27 cellular contexts compared by ENCODE assay signal in the genomic region with DNA sequence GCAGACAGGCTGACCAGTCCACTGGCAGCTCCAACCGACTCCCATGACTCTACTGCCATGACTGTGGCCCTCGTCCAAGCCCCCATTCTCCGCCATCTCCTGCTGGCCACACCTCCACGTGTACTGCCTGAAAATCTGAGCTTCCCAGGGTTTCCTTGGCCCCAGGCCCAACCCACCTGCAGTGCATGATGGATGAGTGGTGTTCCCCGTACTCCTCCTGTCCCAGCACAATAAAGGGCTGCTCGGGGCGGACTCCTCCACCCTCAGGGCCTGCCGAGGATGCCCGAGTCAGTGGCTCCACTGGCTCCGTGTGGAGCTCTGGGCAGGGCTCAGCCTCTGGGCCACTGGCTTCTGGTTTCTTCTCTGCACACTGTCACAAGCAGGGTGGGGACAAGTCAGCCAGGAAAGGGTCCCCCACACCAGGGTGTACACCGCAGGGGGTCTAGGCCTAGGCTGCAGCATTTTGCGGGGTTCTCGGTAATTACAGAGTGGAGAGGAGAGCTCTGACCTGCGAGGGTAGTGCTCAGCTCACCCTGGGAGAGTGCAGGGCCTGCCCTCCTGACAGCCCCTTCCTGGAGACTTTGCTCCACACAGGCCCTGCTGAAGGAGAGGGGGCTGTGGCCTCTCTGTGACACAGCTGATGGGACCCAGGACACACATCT. TPM values are rescaled to one million over a fixed set of nuclear protein-coding genes. Genes with fewer than 3 reads are reported as not detected.
"Had no signal": no experiment of that assay in that cellular context is flagged by ENCODE, and none has a peak within 500 bp of the region (broad histone marks: within the 10 kb centered on the region; RNA-seq: fewer than 3 reads in every experiment).

No MANE protein-coding gene starts in this region.

- H3K4me1 Mint-ChIP-seq: activated CD4-positive, alpha-beta memory T cell treated with anti-CD3 and anti-CD28 coated beads, Interleukin-2, amount 10 ng/mL, durations not matched to agents 7 days and 5 days; memory B cell; T-helper 17 cell had no signal

- H3K9me3 ChIP-seq: heart left ventricle, right lobe of liver, tibial artery had no signal

- ATAC-seq: activated CD4-positive, CD25-positive, alpha-beta regulatory T cell treated with anti-CD3 and anti-CD28 coated beads, Interleukin-2, amount 50 U/mL, for 24 hours; heart left ventricle; left colon; T-helper 17 cell had no signal

- H3K4me1 ChIP-seq: right lobe of liver, tibial artery had no signal

- DNase-seq: activated CD4-positive, alpha-beta memory T cell treated with anti-CD3 and anti-CD28 coated beads, Interleukin-2, amount 10 ng/mL, durations not matched to agents 7 days and 5 days; activated CD4-positive, alpha-beta T cell treated with anti-CD3 and anti-CD28 coated beads, Interleukin-2, amount 10 ng/mL, durations not matched to agents 24 days and 14 days; activated naive CD8-positive, alpha-beta T cell treated with anti-CD3 and anti-CD28 coated beads for 36 hours; cortex of kidney; heart left ventricle; islet precursor cell; left colon; nephron progenitor cell; nucleus accumbens; right lobe of liver; stimulated activated CD4-positive, alpha-beta T cell treated with anti-CD3 and anti-CD28 coated beads, Interleukin-2, amount 100 ng/mL, for 24 hours; stimulated activated naive CD4-positive, alpha-beta T cell; SW 1271; T-helper 17 cell had no signal

- H3K4me3 ChIP-seq: heart left ventricle, right lobe of liver, skin epidermis, tibial artery had no signal

- H3K4me3 Mint-ChIP-seq: activated CD4-positive, alpha-beta memory T cell treated with anti-CD3 and anti-CD28 coated beads, Interleukin-2, amount 10 ng/mL, durations not matched to agents 7 days and 5 days; activated CD4-positive, alpha-beta T cell treated with anti-CD3 and anti-CD28 coated beads, Interleukin-2, amount 10 ng/mL, durations not matched to agents 24 days and 14 days; activated naive CD8-positive, alpha-beta T cell treated with anti-CD3 and anti-CD28 coated beads for 36 hours; activated T-helper 1 cell treated with anti-CD3 and anti-CD28 coated beads, Interleukin-12 subunit alpha, Interleukin-12 subunit beta, Interleukin-2, Interleukin-4 antibody, amounts not matched to agents 30 ng/mL and 10 ng/mL and 1 ng/mL, durations not matched to agents 14 hours and 24 hours and 36 hours; memory B cell; nephron progenitor cell; T-helper 17 cell had no signal

- H3K27ac Mint-ChIP-seq: activated CD4-positive, alpha-beta memory T cell treated with anti-CD3 and anti-CD28 coated beads, Interleukin-2, amount 10 ng/mL, durations not matched to agents 7 days and 5 days; activated CD4-positive, alpha-beta T cell treated with anti-CD3 and anti-CD28 coated beads, Interleukin-2, amount 10 ng/mL, durations not matched to agents 24 days and 14 days; activated naive CD8-positive, alpha-beta T cell treated with anti-CD3 and anti-CD28 coated beads for 36 hours; activated T-helper 1 cell treated with anti-CD3 and anti-CD28 coated beads, Interleukin-12 subunit alpha, Interleukin-12 subunit beta, Interleukin-2, Interleukin-4 antibody, amounts not matched to agents 30 ng/mL and 10 ng/mL and 1 ng/mL, durations not matched to agents 14 hours and 24 hours and 36 hours; memory B cell; nephron progenitor cell; T-helper 17 cell had no signal

- H3K27me3 Mint-ChIP-seq: activated CD4-positive, alpha-beta memory T cell treated with anti-CD3 and anti-CD28 coated beads, Interleukin-2, amount 10 ng/mL, durations not matched to agents 7 days and 5 days; activated CD4-positive, alpha-beta T cell treated with anti-CD3 and anti-CD28 coated beads, Interleukin-2, amount 10 ng/mL, durations not matched to agents 24 days and 14 days; activated naive CD8-positive, alpha-beta T cell treated with anti-CD3 and anti-CD28 coated beads for 36 hours; memory B cell; T-helper 17 cell had no signal

- H3K27ac ChIP-seq: epithelial cell of prostate, heart left ventricle, right lobe of liver, tibial artery had no signal

- H3K27me3 ChIP-seq: heart left ventricle, right lobe of liver, tibial artery had no signal

- H3K9me3 Mint-ChIP-seq: activated CD4-positive, alpha-beta memory T cell treated with anti-CD3 and anti-CD28 coated beads, Interleukin-2, amount 10 ng/mL, durations not matched to agents 7 days and 5 days; activated CD4-positive, alpha-beta T cell treated with anti-CD3 and anti-CD28 coated beads, Interleukin-2, amount 10 ng/mL, durations not matched to agents 24 days and 14 days; activated naive CD8-positive, alpha-beta T cell treated with anti-CD3 and anti-CD28 coated beads for 36 hours; activated T-helper 1 cell treated with anti-CD3 and anti-CD28 coated beads, Interleukin-12 subunit alpha, Interleukin-12 subunit beta, Interleukin-2, Interleukin-4 antibody, amounts not matched to agents 30 ng/mL and 10 ng/mL and 1 ng/mL, durations not matched to agents 14 hours and 24 hours and 36 hours; memory B cell; nephron progenitor cell had no signal

RNA-seq across cellular contexts. Expression of gene STRA8, which starts 37.5 kb away (rescaled TPM):
- total RNA-seq: activated CD4-positive, alpha-beta memory T cell treated with anti-CD3 and anti-CD28 coated beads, Interleukin-2, amount 10 ng/mL, durations not matched to agents 7 days and 5 days; activated CD4-positive, alpha-beta T cell treated with anti-CD3 and anti-CD28 coated beads, Interleukin-2, amount 10 ng/mL, durations not matched to agents 24 days and 14 days; activated naive CD8-positive, alpha-beta T cell treated with anti-CD3 and anti-CD28 coated beads for 36 hours; activated T-helper 1 cell treated with anti-CD3 and anti-CD28 coated beads, Interleukin-12 subunit alpha, Interleukin-12 subunit beta, Interleukin-2, Interleukin-4 antibody, amounts not matched to agents 30 ng/mL and 10 ng/mL and 1 ng/mL, durations not matched to agents 14 hours and 24 hours and 36 hours; astrocyte; bronchial epithelial cell; cerebellum; fibroblast of villous mesenchyme; heart left ventricle; left colon; mononuclear cell; myocyte; right lobe of liver; T-helper 17 cell; urinary bladder had no signal
- polyA plus RNA-seq: heart left ventricle, urinary bladder had no signal
